In genomic region chr1:196516373-196516772, GRCh38 we compare ENCODE assay signal across 33 cellular contexts.
DNase-seq lines count a peak whose midpoint lies in the region; ATAC-seq and TF ChIP-seq lines count a peak whose summit lies in the region.
"Had no signal": no experiment of that assay in that cellular context is flagged by ENCODE, and none has a peak within 500 bp of the region (broad histone marks: within the 10 kb centered on the region; RNA-seq: fewer than 3 reads in every experiment).

No MANE protein-coding gene starts in this region.

- H2AK5ac ChIP-seq in trophoblast cell (ENCODE audit: low read length): no peak overlapping the region

- H3K79me2 ChIP-seq in trophoblast cell (ENCODE audit: control insufficient read depth, insufficient read depth, low read length, poor library complexity): no peaks in the 10 kb centered on the region

- no peak overlapping the region for H2BK120ac ChIP-seq in trophoblast cell (ENCODE audit: insufficient read depth, low read length, poor library complexity)

- no peak overlapping the region for H3K18ac ChIP-seq in trophoblast cell (ENCODE audit: low read length)

- no peak overlapping the region for H2BK12ac ChIP-seq in trophoblast cell (ENCODE audit: low read length)

- peak overlapping the region; percentile 42 for H3K27ac Mint-ChIP-seq in endodermal cell
- H3K27ac Mint-ChIP-seq: activated B cell treated with CpG ODN at 0.5 μM for 24 hours; activated T-cell treated with anti-CD3 and anti-CD28 coated beads, Interleukin-2, amount 50 U/mL, for 24 hours; CD4-positive, alpha-beta memory T cell; nephron progenitor cell; stimulated activated naive CD8-positive, alpha-beta T cell treated with anti-CD3 and anti-CD28 coated beads, Interleukin-15, Interleukin-2, amounts not matched to agents 100 ng/mL and 50 ng/mL, for 24 hours had no signal

- H3K4me1 ChIP-seq in endodermal cell (ENCODE audit: control insufficient read depth, insufficient read depth, low read length) (peaks cover 4% of the 10 kb centered on the region), trophoblast cell (ENCODE audit: control insufficient read depth in 1 of 2, insufficient read depth in 2 of 2, low read length in 2 of 2) (peaks cover 9% of the 10 kb centered on the region in 2 experiments)
- H3K4me1 ChIP-seq: body of pancreas, vagina had no signal

- no peak overlapping the region for H4K12ac ChIP-seq in trophoblast cell (ENCODE audit: low read depth, low read length)

- H3K4me3 ChIP-seq in endodermal cell (ENCODE audit: low read length) (no peak overlapping the region), trophoblast cell (ENCODE audit: low read depth, low read length) (no peak overlapping the region)
- H3K4me3 ChIP-seq: A549, body of pancreas, lung, smooth muscle cell, vagina had no signal

- no peak overlapping the region for H3K4me2 ChIP-seq in trophoblast cell (ENCODE audit: low read length)
- H3K4me2 ChIP-seq: A549, smooth muscle cell had no signal

- H3K4me1 Mint-ChIP-seq in endodermal cell: peaks cover 8% of the 10 kb centered on the region
- H3K4me1 Mint-ChIP-seq: activated B cell treated with CpG ODN at 0.5 μM for 24 hours; CD4-positive, alpha-beta memory T cell; nephron progenitor cell had no signal

- H3K36me3 ChIP-seq in endodermal cell (ENCODE audit: control insufficient read depth, insufficient read depth, low read length) (no peaks in the 10 kb centered on the region), trophoblast cell (ENCODE audit: control insufficient read depth in 1 of 2, insufficient read depth in 2 of 2, low read length in 2 of 2) (no peaks in the 10 kb centered on the region)
- H3K36me3 ChIP-seq: vagina had no signal

- H3K14ac ChIP-seq in trophoblast cell (ENCODE audit: low read length): no peak overlapping the region

- H3K9me3 Mint-ChIP-seq in endodermal cell: peaks cover 8% of the 10 kb centered on the region
- H3K9me3 Mint-ChIP-seq: stimulated activated naive CD8-positive, alpha-beta T cell treated with anti-CD3 and anti-CD28 coated beads, Interleukin-15, Interleukin-2, amounts not matched to agents 100 ng/mL and 50 ng/mL, for 24 hours had no signal

- no peaks in the 10 kb centered on the region for H3K27me3 ChIP-seq in endodermal cell (ENCODE audit: control insufficient read depth, insufficient read depth, low read length, poor library complexity, severe bottlenecking)
- no peaks in the 10 kb centered on the region for H3K27me3 ChIP-seq in trophoblast cell (ENCODE audit: insufficient read depth, low read length)
- H3K27me3 ChIP-seq: body of pancreas, vagina had no signal

- H3K27me3 Mint-ChIP-seq in endodermal cell (ENCODE audit: insufficient read depth): no peaks in the 10 kb centered on the region
- H3K27me3 Mint-ChIP-seq: activated B cell treated with CpG ODN at 0.5 μM for 24 hours; activated T-cell treated with anti-CD3 and anti-CD28 coated beads, Interleukin-2, amount 50 U/mL, for 24 hours; CD4-positive, alpha-beta memory T cell; stimulated activated naive CD8-positive, alpha-beta T cell treated with anti-CD3 and anti-CD28 coated beads, Interleukin-15, Interleukin-2, amounts not matched to agents 100 ng/mL and 50 ng/mL, for 24 hours had no signal

- H3K79me1 ChIP-seq in trophoblast cell (ENCODE audit: low read length): no peaks in the 10 kb centered on the region

- H4K8ac ChIP-seq in trophoblast cell (ENCODE audit: low read depth, low read length): no peak overlapping the region

- no peak for ATAC-seq in HG03039 (IDR thresholded peaks at IDR 0.05; ENCODE audit: unreplicated experiment)
- ATAC-seq: A549, body of pancreas, left cardiac atrium had no signal

- no peak for TF ChIP-seq CTCF in endodermal cell (conservative IDR thresholded peaks at IDR 0.05)

- DNase-seq in Daoy (ENCODE audit: low read depth) (peak; percentile 35), RPMI7951 (ENCODE audit: low read depth) (peak; percentile 9), endodermal cell (no peak), trophoblast cell (no peak), superior temporal gyrus (ENCODE audit: extremely low spot score) (no peak)
- no peak for DNase-seq in stimulated activated CD4-positive, alpha-beta T cell treated with anti-CD3 and anti-CD28 coated beads, Interleukin-15, amount 100 ng/mL, for 24 hours
- no peak for DNase-seq in activated naive CD4-positive, alpha-beta T cell treated with Interleukin-2 at 50 U/mL for 16 hours
- DNase-seq: activated B cell treated with CpG ODN at 0.5 μM for 24 hours; activated CD4-positive, alpha-beta T cell treated with anti-CD3 and anti-CD28 coated beads, Interleukin-2, amount 50 U/mL, for 1 hour; activated gamma-delta T cell treated with Interleukin-2 at 50 U/mL for 16 hours; activated T-cell treated with anti-CD3 and anti-CD28 coated beads, Interleukin-2, amount 50 U/mL, for 24 hours; body of pancreas; CD4-positive, alpha-beta memory T cell; cerebellar nuclear complex; DMS 273 treated with DMSO at 0.1 percent for 48 hours; foreskin melanocyte; Karpas-422; left cardiac atrium; MV-4-11; NCI-H146; NCI-H2107; NCI-H446; NCI-H82; nephron progenitor cell; RPMI8226; stimulated activated CD4-positive, alpha-beta T cell treated with anti-CD3 and anti-CD28 coated beads, Interleukin-1b, Interleukin-23, amount 100 ng/mL, for 48 hours; T-helper 1 cell had no signal

- H3K23ac ChIP-seq in trophoblast cell (ENCODE audit: low read length): no peak overlapping the region

- H2AFZ ChIP-seq in trophoblast cell (ENCODE audit: insufficient read depth, low read length, poor library complexity): no peak overlapping the region

- 88 to 89% methylated on average over 1 to 3 of the region's 3 CpGs for WGBS in endodermal cell (ENCODE audit: insufficient coverage in 1 of 2, insufficient read length in 1 of 2), 2 experiments
- no CpG with 5 or more reads among the region's 3 CpGs for WGBS in trophoblast cell (ENCODE audit: extremely low coverage, insufficient coverage, insufficient read length)

- H3K4ac ChIP-seq in trophoblast cell (ENCODE audit: low read depth, low read length): no peak overlapping the region

- no peak overlapping the region for H3K9ac ChIP-seq in endodermal cell (ENCODE audit: extremely low read depth, low read length, poor library complexity, severe bottlenecking)
- peak overlapping the region; percentile 40 for H3K9ac ChIP-seq in trophoblast cell (ENCODE audit: low read length)

- H3K27ac ChIP-seq in endodermal cell (ENCODE audit: low read depth, low read length) (no peak overlapping the region), trophoblast cell (ENCODE audit: low read depth, low read length) (no peak overlapping the region)
- H3K27ac ChIP-seq: A549, body of pancreas, vagina had no signal

- no peak overlapping the region for H3K4me3 Mint-ChIP-seq in endodermal cell
- H3K4me3 Mint-ChIP-seq: activated B cell treated with CpG ODN at 0.5 μM for 24 hours; activated T-cell treated with anti-CD3 and anti-CD28 coated beads, Interleukin-2, amount 50 U/mL, for 24 hours; CD4-positive, alpha-beta memory T cell; nephron progenitor cell; stimulated activated naive CD8-positive, alpha-beta T cell treated with anti-CD3 and anti-CD28 coated beads, Interleukin-15, Interleukin-2, amounts not matched to agents 100 ng/mL and 50 ng/mL, for 24 hours had no signal

- H3K9me3 ChIP-seq in endodermal cell (ENCODE audit: control insufficient read depth, low read length): peaks cover 2% of the 10 kb centered on the region
- no peaks in the 10 kb centered on the region for H3K9me3 ChIP-seq in trophoblast cell (ENCODE audit: insufficient read depth, low read depth, low read length)
- H3K9me3 ChIP-seq: A549, body of pancreas, vagina had no signal

- no peaks in the 10 kb centered on the region for H3K36me3 Mint-ChIP-seq in endodermal cell (ENCODE audit: low read depth)
- H3K36me3 Mint-ChIP-seq: CD4-positive, alpha-beta memory T cell had no signal

- no peak overlapping the region for H2BK5ac ChIP-seq in trophoblast cell (ENCODE audit: low read depth, low read length, poor library complexity)

- no peak overlapping the region for H4K91ac ChIP-seq in trophoblast cell (ENCODE audit: low read depth, low read length)

Comparison
In these comparisons a context has a peak if more than half of its experiments do, and no peak if none do; other contexts are left out.
1. DNase-seq: peak in Daoy (single experiment) and RPMI7951 (single experiment); none in endodermal cell (single experiment), trophoblast cell (0 of 2), stimulated activated CD4-positive, alpha-beta T cell treated with anti-CD3 and anti-CD28 coated beads, Interleukin-15, amount 100 ng/mL, for 24 hours (single experiment), activated naive CD4-positive, alpha-beta T cell treated with Interleukin-2 at 50 U/mL for 16 hours (single experiment) and superior temporal gyrus (single experiment).